Comparison of ENCODE assay signal across 10 cellular contexts in genomic region chr11:74778581-74778980, GRCh38. TPM values are rescaled to one million over a fixed set of nuclear protein-coding genes. Genes with fewer than 3 reads are reported as not detected.
"Had no signal": no experiment of that assay in that cellular context is flagged by ENCODE, and none has a peak within 500 bp of the region (broad histone marks: within the 10 kb centered on the region; RNA-seq: fewer than 3 reads in every experiment).

No MANE protein-coding gene starts in this region.

- H3K27ac ChIP-seq: HL-60, KMS-11 had no signal

- FAIRE-seq: HepG2, HTR-8/SVneo had no signal

- DNase-seq: IMR-90, KBM-7, KG1 had no signal

- H3K9ac ChIP-seq: KMS-11 had no signal

- ATAC-seq: HepG2 had no signal

- H3K4me2 ChIP-seq: KMS-11 had no signal

RNA-seq across cellular contexts. Expression of gene CHRDL2, which starts 47.4 kb away (rescaled TPM):
- total RNA-seq: HepG2, HT-29, HT1080, IMR-90 had no signal
- polyA plus RNA-seq: IgD-negative memory B cell had no signal
